16 cellular contexts compared by ENCODE assay signal in genomic region chr11:69280451-69280850, GRCh38. TPM values are rescaled to one million over a fixed set of nuclear protein-coding genes. Genes with fewer than 3 reads are reported as not detected.
DNase-seq lines count a peak whose midpoint lies in the region; ATAC-seq and TF ChIP-seq lines count a peak whose summit lies in the region.
"Had no signal": no experiment of that assay in that cellular context is flagged by ENCODE, and none has a peak within 500 bp of the region (broad histone marks: within the 10 kb centered on the region; RNA-seq: fewer than 3 reads in every experiment).

No MANE protein-coding gene starts in this region.

- H2AFZ ChIP-seq in GM23338, result no peak overlapping the region

- DNase-seq in ELR (ENCODE audit: low read depth), result peak; percentile 62
- peak; percentile 73 for DNase-seq in RPMI7951 (ENCODE audit: low read depth)
- DNase-seq in skeletal muscle cell (ENCODE audit: low read depth), result peak; percentile 37
- DNase-seq in NCI-H2227 treated with DMSO at 0.1 percent for 48 hours (lab: John Stamatoyannopoulos, UW), result no peak
- no peak for DNase-seq in GM23338 (ENCODE audit: low spot score)
- no peak for DNase-seq in SK-N-DZ (ENCODE audit: low spot score)
- DNase-seq in stimulated activated naive CD8-positive, alpha-beta T cell treated with anti-CD3 and anti-CD28 coated beads, Interleukin-15, amount 100 ng/mL, for 72 hours, result no peak
- DNase-seq: activated CD4-positive, alpha-beta T cell treated with anti-CD3 and anti-CD28 coated beads for 36 hours; activated T-cell treated with anti-CD3 and anti-CD28 coated beads, Interleukin-2, amount 50 U/mL, for 4 hours; CD8-positive, alpha-beta T cell; GF-D8; stimulated activated naive CD4-positive, alpha-beta T cell treated with Interleukin-2 at 50 U/mL for 16 hours had no signal

- peaks cover 3% of the 10 kb centered on the region for H3K27me3 Mint-ChIP-seq in GM23338 (ENCODE audit: insufficient read depth, low read depth, poor library complexity)
- peaks cover 3% of the 10 kb centered on the region for H3K27me3 Mint-ChIP-seq in stimulated activated naive CD8-positive, alpha-beta T cell treated with anti-CD3 and anti-CD28 coated beads, Interleukin-15, amount 100 ng/mL, for 72 hours
- H3K27me3 Mint-ChIP-seq: activated CD4-positive, alpha-beta T cell treated with anti-CD3 and anti-CD28 coated beads for 36 hours had no signal

- no peak overlapping the region for H3K4me3 Mint-ChIP-seq in GM23338
- no peak overlapping the region for H3K4me3 Mint-ChIP-seq in stimulated activated naive CD8-positive, alpha-beta T cell treated with anti-CD3 and anti-CD28 coated beads, Interleukin-15, amount 100 ng/mL, for 72 hours
- H3K4me3 Mint-ChIP-seq: activated CD4-positive, alpha-beta T cell treated with anti-CD3 and anti-CD28 coated beads for 36 hours; activated T-cell treated with anti-CD3 and anti-CD28 coated beads, Interleukin-2, amount 50 U/mL, for 4 hours; CD8-positive, alpha-beta T cell had no signal

- no peak overlapping the region for H3K27ac Mint-ChIP-seq in GM23338
- H3K27ac Mint-ChIP-seq in stimulated activated naive CD8-positive, alpha-beta T cell treated with anti-CD3 and anti-CD28 coated beads, Interleukin-15, amount 100 ng/mL, for 72 hours, result no peak overlapping the region
- H3K27ac Mint-ChIP-seq: activated CD4-positive, alpha-beta T cell treated with anti-CD3 and anti-CD28 coated beads for 36 hours; CD8-positive, alpha-beta T cell had no signal

- no peaks in the 10 kb centered on the region for H3K36me3 ChIP-seq in GM23338 (ENCODE audit: insufficient read depth)
- H3K36me3 ChIP-seq: gastroesophageal sphincter, prostate gland had no signal

- peaks cover 3% of the 10 kb centered on the region; the same call in 2 of the 3 replicates for H3K9me3 Mint-ChIP-seq in GM23338
- no peaks in the 10 kb centered on the region for H3K9me3 Mint-ChIP-seq in stimulated activated naive CD8-positive, alpha-beta T cell treated with anti-CD3 and anti-CD28 coated beads, Interleukin-15, amount 100 ng/mL, for 72 hours
- H3K9me3 Mint-ChIP-seq: activated T-cell treated with anti-CD3 and anti-CD28 coated beads, Interleukin-2, amount 50 U/mL, for 4 hours; CD8-positive, alpha-beta T cell had no signal

- TF ChIP-seq CTCF in GM23338 (conservative IDR thresholded peaks at IDR 0.05; ENCODE audit: low read depth in 2 of 2), result no peak

- H3F3A ChIP-seq in GM23338 (replicated peaks; ENCODE audit: low read depth), result no peaks in the 10 kb centered on the region

- no peaks in the 10 kb centered on the region for H3K27me3 ChIP-seq in GM23338 (ENCODE audit: insufficient read depth)

- no peaks in the 10 kb centered on the region for H3K4me1 Mint-ChIP-seq in GM23338
- no peaks in the 10 kb centered on the region for H3K4me1 Mint-ChIP-seq in stimulated activated naive CD8-positive, alpha-beta T cell treated with anti-CD3 and anti-CD28 coated beads, Interleukin-15, amount 100 ng/mL, for 72 hours
- H3K4me1 Mint-ChIP-seq: activated CD4-positive, alpha-beta T cell treated with anti-CD3 and anti-CD28 coated beads for 36 hours had no signal

- H3K4me3 ChIP-seq in skeletal muscle cell (ENCODE audit: low read depth, low read length) (no peak overlapping the region), GM23338 (no peak overlapping the region)
- H3K4me3 ChIP-seq: gastroesophageal sphincter, prostate gland had no signal

- no peak overlapping the region for H3K27ac ChIP-seq in GM23338 (ENCODE audit: low read depth)
- H3K27ac ChIP-seq: gastroesophageal sphincter, prostate gland had no signal

- ATAC-seq in esophagus mucosa (peak; percentile 77), GM23338 (no peak)
- no peak for ATAC-seq in stimulated activated naive CD8-positive, alpha-beta T cell treated with anti-CD3 and anti-CD28 coated beads, Interleukin-15, amount 100 ng/mL, for 72 hours
- ATAC-seq: activated CD4-positive, alpha-beta T cell treated with anti-CD3 and anti-CD28 coated beads for 36 hours; activated T-cell treated with anti-CD3 and anti-CD28 coated beads, Interleukin-2, amount 50 U/mL, for 4 hours; CD8-positive, alpha-beta T cell had no signal

- peaks cover 7% of the 10 kb centered on the region; the same call in 1 of the 2 replicates for H3K9me2 ChIP-seq in GM23338 (ENCODE audit: insufficient read depth)

- H3K79me2 ChIP-seq in GM23338 (replicated peaks; ENCODE audit: insufficient read depth), result no peaks in the 10 kb centered on the region

- no peaks in the 10 kb centered on the region for H4K20me1 ChIP-seq in GM23338 (replicated peaks; ENCODE audit: insufficient read depth)

- no peaks in the 10 kb centered on the region for H3K36me3 Mint-ChIP-seq in GM23338 (ENCODE audit: low read depth)
- H3K36me3 Mint-ChIP-seq: CD8-positive, alpha-beta T cell had no signal

- no peak overlapping the region for H3K4me2 ChIP-seq in GM23338

- no peaks in the 10 kb centered on the region for H3K4me1 ChIP-seq in GM23338 (ENCODE audit: insufficient read depth)
- H3K4me1 ChIP-seq: gastroesophageal sphincter had no signal

TF ChIP-seq in GM23338, 12 proteins besides CTCF, POLR2A, EP300 and RAD21 (continues in another document):
- no peak for TF ChIP-seq ZNF114 (CRISPR knock-in tag; IDR thresholded peaks at IDR 0.05)
- TF ChIP-seq, protein P1, sequence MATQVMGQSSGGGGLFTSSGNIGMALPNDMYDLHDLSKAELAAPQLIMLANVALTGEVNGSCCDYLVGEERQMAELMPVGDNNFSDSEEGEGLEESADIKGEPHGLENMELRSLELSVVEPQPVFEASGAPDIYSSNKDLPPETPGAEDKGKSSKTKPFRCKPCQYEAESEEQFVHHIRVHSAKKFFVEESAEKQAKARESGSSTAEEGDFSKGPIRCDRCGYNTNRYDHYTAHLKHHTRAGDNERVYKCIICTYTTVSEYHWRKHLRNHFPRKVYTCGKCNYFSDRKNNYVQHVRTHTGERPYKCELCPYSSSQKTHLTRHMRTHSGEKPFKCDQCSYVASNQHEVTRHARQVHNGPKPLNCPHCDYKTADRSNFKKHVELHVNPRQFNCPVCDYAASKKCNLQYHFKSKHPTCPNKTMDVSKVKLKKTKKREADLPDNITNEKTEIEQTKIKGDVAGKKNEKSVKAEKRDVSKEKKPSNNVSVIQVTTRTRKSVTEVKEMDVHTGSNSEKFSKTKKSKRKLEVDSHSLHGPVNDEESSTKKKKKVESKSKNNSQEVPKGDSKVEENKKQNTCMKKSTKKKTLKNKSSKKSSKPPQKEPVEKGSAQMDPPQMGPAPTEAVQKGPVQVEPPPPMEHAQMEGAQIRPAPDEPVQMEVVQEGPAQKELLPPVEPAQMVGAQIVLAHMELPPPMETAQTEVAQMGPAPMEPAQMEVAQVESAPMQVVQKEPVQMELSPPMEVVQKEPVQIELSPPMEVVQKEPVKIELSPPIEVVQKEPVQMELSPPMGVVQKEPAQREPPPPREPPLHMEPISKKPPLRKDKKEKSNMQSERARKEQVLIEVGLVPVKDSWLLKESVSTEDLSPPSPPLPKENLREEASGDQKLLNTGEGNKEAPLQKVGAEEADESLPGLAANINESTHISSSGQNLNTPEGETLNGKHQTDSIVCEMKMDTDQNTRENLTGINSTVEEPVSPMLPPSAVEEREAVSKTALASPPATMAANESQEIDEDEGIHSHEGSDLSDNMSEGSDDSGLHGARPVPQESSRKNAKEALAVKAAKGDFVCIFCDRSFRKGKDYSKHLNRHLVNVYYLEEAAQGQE (IDR thresholded peaks at IDR 0.05; ENCODE audit: unreplicated experiment), result no peak
- TF ChIP-seq POLR2AphosphoS5 (IDR thresholded peaks at IDR 0.05; ENCODE audit: low read depth), result no peak
- no peak for TF ChIP-seq NANOG (IDR thresholded peaks at IDR 0.05; ENCODE audit: borderline replicate concordance)
- no peak for TF ChIP-seq STAT1 (IDR thresholded peaks at IDR 0.05; ENCODE audit: unreplicated experiment)
- TF ChIP-seq EZH2phosphoT487 (IDR thresholded peaks at IDR 0.05; ENCODE audit: unreplicated experiment), result no peak
- no peak for TF ChIP-seq EZH2 (IDR thresholded peaks at IDR 0.05; ENCODE audit: low read depth, unreplicated experiment)
- no peak for TF ChIP-seq ZNF331 (CRISPR knock-in tag; IDR thresholded peaks at IDR 0.05; ENCODE audit: low read depth)
- TF ChIP-seq JUNB (IDR thresholded peaks at IDR 0.05; ENCODE audit: unreplicated experiment), result no peak
- TF ChIP-seq CREB1 (CRISPR knock-in tag; IDR thresholded peaks at IDR 0.05; ENCODE audit: low read depth), result no peak

RNA-seq across cellular contexts. Expression of gene MYEOV, which starts 13.5 kb away (rescaled TPM):
- 8.3 and 9.5 TPM in 2 replicates for total RNA-seq in RPMI7951 (2014; rRNA removed; shearing (Covaris generic))
- total RNA-seq in esophagus mucosa, result 4.7 TPM
- 0.14 and 0.70 TPM in 2 replicates for total RNA-seq in GM23338 (2014; rRNA removed; shearing (Covaris generic))
- 0.19 TPM in 1 of 2 replicates, not detected in the other for polyA plus RNA-seq in GM23338 (2016; fragmentation: Nextera tagmentation; extraction: Ambion mirVana)
- polyA plus RNA-seq in SK-N-DZ (2014; cell fraction: cytosol; rRNA removed), result 0.54 TPM in 1 of 2 replicates, not detected in the other
- 0.49 TPM in 1 of 2 replicates, not detected in the other for polyA plus RNA-seq in SK-N-DZ (2014; cell fraction: nucleus; rRNA removed)
- total RNA-seq: activated CD4-positive, alpha-beta T cell treated with anti-CD3 and anti-CD28 coated beads for 36 hours; gastroesophageal sphincter; T-helper 1 cell treated with Interleukin-12 subunit alpha and Interleukin-12 subunit beta and Interleukin-4 antibody, amounts not matched to agents 30 ng/mL and 1 ng/mL, for 36 hours had no signal

Comparison
In these comparisons a context has a peak if more than half of its experiments do, and no peak if none do; other contexts are left out.
1. DNase-seq: peak in ELR (single experiment), RPMI7951 (single experiment) and skeletal muscle cell (single experiment); none in NCI-H2227 treated with DMSO at 0.1 percent for 48 hours (single experiment), GM23338 (single experiment), SK-N-DZ (single experiment) and stimulated activated naive CD8-positive, alpha-beta T cell treated with anti-CD3 and anti-CD28 coated beads, Interleukin-15, amount 100 ng/mL, for 72 hours (0 of 2).